20 cellular contexts compared by ENCODE assay signal in the genomic region with DNA sequence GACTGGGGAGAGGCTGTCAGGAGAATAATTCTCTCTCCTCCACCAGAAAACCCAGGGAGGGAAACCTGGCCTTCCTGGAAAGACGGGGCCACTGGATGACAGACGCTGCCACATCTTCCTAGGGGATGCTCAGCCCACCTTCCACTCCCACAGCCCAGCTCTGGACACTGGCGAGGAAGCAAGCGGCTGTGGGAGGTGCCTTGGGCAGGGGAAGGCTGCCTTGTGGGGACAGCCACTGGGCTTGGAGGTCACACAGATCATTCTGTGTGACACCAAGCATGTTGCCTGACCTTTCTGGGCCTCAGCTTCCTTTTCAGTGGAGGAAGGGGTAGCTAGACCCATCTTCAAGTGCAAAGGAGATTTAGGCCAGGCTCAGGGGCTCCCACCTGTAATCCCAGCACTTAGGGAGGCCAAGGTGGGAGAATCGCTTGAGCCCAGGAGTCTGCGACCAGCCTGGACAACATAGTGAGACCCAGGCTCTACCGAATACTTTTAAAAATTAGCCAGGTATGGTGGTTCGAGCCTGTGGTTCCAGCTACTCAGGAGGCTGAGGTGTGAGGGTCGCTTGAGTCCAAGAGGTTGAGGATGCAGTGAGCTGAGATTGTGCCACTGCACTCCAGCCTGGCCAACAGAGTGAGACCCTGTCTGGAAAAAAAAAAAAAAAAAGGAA. TPM values are rescaled to one million over a fixed set of nuclear protein-coding genes. Genes with fewer than 3 reads are reported as not detected.
A peak's percentile ranks its signal among the peaks of the same experiment; 100 is the strongest.
DNase-seq lines count a peak whose midpoint lies in the region; ATAC-seq and TF ChIP-seq lines count a peak whose summit lies in the region.
"Had no signal": no experiment of that assay in that cellular context is flagged by ENCODE, and none has a peak within 500 bp of the region (broad histone marks: within the 10 kb centered on the region; RNA-seq: fewer than 3 reads in every experiment).

No MANE protein-coding gene starts in this region.

- no peak overlapping the region for H3K4me3 ChIP-seq in endodermal cell (ENCODE audit: low read length)
- H3K4me3 ChIP-seq: BLaER1 treated with 17β-estradiol and CSF1 and Interleukin-3, amounts not matched to agents 10 nM and 100 nM; GM23248 had no signal

- H3K27me3 ChIP-seq in endodermal cell (ENCODE audit: control insufficient read depth, insufficient read depth, low read length, poor library complexity, severe bottlenecking): peaks cover 75% of the 10 kb centered on the region

- H3K9me3 ChIP-seq in endodermal cell (ENCODE audit: control insufficient read depth, low read length): no peaks in the 10 kb centered on the region
- H3K9me3 ChIP-seq: BLaER1 treated with 17β-estradiol and CSF1 and Interleukin-3, amounts not matched to agents 10 nM and 100 nM had no signal

- no peak for TF ChIP-seq CTCF in endodermal cell (conservative IDR thresholded peaks at IDR 0.05)

- peaks cover 9% of the 10 kb centered on the region for H3K4me1 Mint-ChIP-seq in endodermal cell

- no peak for ATAC-seq in left ventricle myocardium superior
- no peak for ATAC-seq in sciatic nerve
- ATAC-seq in GM19328 (IDR thresholded peaks at IDR 0.05; ENCODE audit: unreplicated experiment): no peak
- no peak for ATAC-seq in GM21360 (IDR thresholded peaks at IDR 0.05; ENCODE audit: unreplicated experiment)

- H3K9ac ChIP-seq in endodermal cell (ENCODE audit: extremely low read depth, low read length, poor library complexity, severe bottlenecking): no peak overlapping the region
- H3K9ac ChIP-seq: BLaER1 treated with 17β-estradiol and CSF1 and Interleukin-3, amounts not matched to agents 10 nM and 100 nM; GM23248 had no signal

- no peak overlapping the region for H3K4me3 Mint-ChIP-seq in endodermal cell
- H3K4me3 Mint-ChIP-seq: CD4-positive, alpha-beta T cell had no signal

- intact Hi-C loops in cardiac septum (cut with DNase I): loop anchor here (10.0 kb wide), 1 partner anchor 365 kb away; no protein-coding TSS in a partner anchor
- intact Hi-C loops in left ventricle myocardium superior (cut with micrococcal nuclease): no loop called here
- intact Hi-C loops in sciatic nerve (cut with DNase I): no loop called here

- no peak overlapping the region for H3K27ac ChIP-seq in endodermal cell (ENCODE audit: low read depth, low read length)
- H3K27ac ChIP-seq: BLaER1 treated with 17β-estradiol and CSF1 and Interleukin-3, amounts not matched to agents 10 nM and 100 nM; GM23248 had no signal

- H3K9me3 Mint-ChIP-seq in endodermal cell: no peaks in the 10 kb centered on the region
- H3K9me3 Mint-ChIP-seq: CD4-positive, alpha-beta T cell had no signal

- no peaks in the 10 kb centered on the region for H3K36me3 Mint-ChIP-seq in endodermal cell (ENCODE audit: low read depth)

- H3K4me1 ChIP-seq in endodermal cell (ENCODE audit: control insufficient read depth, insufficient read depth, low read length): peaks cover 1% of the 10 kb centered on the region

- WGBS in endodermal cell (ENCODE audit: insufficient coverage in 1 of 2, insufficient read length in 1 of 2), 2 experiments: 93 to 96% methylated on average over 9 of the region's 9 CpGs

- H3K27ac Mint-ChIP-seq in endodermal cell: no peak overlapping the region
- H3K27ac Mint-ChIP-seq: CD4-positive, alpha-beta T cell had no signal

- no peaks in the 10 kb centered on the region for H3K36me3 ChIP-seq in endodermal cell (ENCODE audit: control insufficient read depth, insufficient read depth, low read length)
- H3K36me3 ChIP-seq: BLaER1 treated with 17β-estradiol and CSF1 and Interleukin-3, amounts not matched to agents 10 nM and 100 nM had no signal

- peaks cover 97% of the 10 kb centered on the region for H3K27me3 Mint-ChIP-seq in endodermal cell (ENCODE audit: insufficient read depth)

- DNase-seq in cardiac septum (ENCODE audit: low spot score) (peak; percentile 56), left ventricle myocardium superior (no peak), endodermal cell (peak; percentile 31), sciatic nerve (ENCODE audit: low spot score) (peak; percentile 26), NCI-H2107 (lab: John Stamatoyannopoulos, UW) (no peak)
- DNase-seq: AML-193; CD4-positive, alpha-beta T cell; GM23248; H7; KG1; MM.1S; NCI-H1694; NCI-H2029 treated with DMSO at 0.1 percent for 48 hours; NCI-H2227 treated with DMSO at 0.1 percent for 48 hours; NCI-H526 treated with DMSO at 0.1 percent for 48 hours; RPMI8226; SHP77 treated with DMSO at 0.1 percent for 48 hours had no signal

RNA-seq across cellular contexts. Expression of gene MSX1, which starts 9.8 kb away (rescaled TPM):
- 5.0 TPM for total RNA-seq in cardiac septum
- total RNA-seq in left ventricle myocardium superior: 4.1 TPM
- total RNA-seq in endodermal cell: 1 to 10 TPM in 1 of 2 donors, under 1 TPM in 1; 0.46 to 1.3 TPM
- 60.2 TPM for polyA plus RNA-seq in endodermal cell (2013, experiment 1 of 2)
- polyA plus RNA-seq in endodermal cell (2013, experiment 2 of 2): 43.4 TPM
- 7.5 TPM for total RNA-seq in sciatic nerve
- total RNA-seq: CD4-positive, alpha-beta T cell had no signal

Comparison
In these comparisons a context has a peak if more than half of its experiments do, and no peak if none do; other contexts are left out.
1. DNase-seq: peak in cardiac septum (single experiment), endodermal cell (single experiment) and sciatic nerve (single experiment); none in left ventricle myocardium superior (single experiment) and NCI-H2107 (single experiment).